ENCODE assay signal across 1 cellular context in the genomic region with DNA sequence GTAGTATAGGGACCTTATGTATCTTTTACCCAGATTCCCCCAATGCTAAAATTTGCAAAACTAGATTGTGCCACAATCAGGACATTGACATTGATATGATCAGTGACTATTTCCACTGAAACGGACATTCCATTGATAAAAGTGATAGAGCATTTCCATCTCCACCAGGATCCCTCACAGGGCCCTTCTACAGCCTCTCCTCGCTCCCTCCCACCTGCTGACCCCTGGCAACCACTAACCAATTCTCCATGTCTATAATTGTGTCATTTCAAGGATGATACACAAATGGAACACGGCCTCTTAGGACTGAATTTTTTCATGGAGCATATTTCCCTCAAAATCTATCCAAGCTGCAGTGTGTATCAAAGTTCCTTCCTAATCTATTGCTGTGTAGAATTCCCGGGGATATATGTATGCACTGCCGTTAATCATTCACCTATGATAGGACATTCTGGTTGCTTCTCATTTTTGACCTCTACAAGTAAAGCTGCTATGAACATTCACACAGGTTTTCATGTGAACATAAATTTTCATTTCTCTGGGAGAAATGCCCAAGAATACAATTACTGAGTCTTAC.
TF ChIP-seq lines count a peak whose summit lies in the region.

No MANE protein-coding gene starts in this region.

TF ChIP-seq in HepG2, 621 proteins besides CTCF, POLR2A, EP300 and RAD21 (continued from another document and continues in another):
- TF ChIP-seq SNAPC4 (CRISPR knock-in tag; IDR thresholded peaks at IDR 0.05): no peak
- 0 out of 2 replicates have a peak, but pooled peaks have one; percentile 42 for TF ChIP-seq SIN3A (IDR thresholded peaks at IDR 0.05; ENCODE audit: borderline replicate concordance, low read depth, low read length)
- no peak; the same call in 1 of the 2 replicates for TF ChIP-seq ZNF792 (CRISPR knock-in tag; IDR thresholded peaks at IDR 0.05)
- no peak for TF ChIP-seq ZNF510 (CRISPR knock-in tag; IDR thresholded peaks at IDR 0.05; ENCODE audit: low read depth)
- TF ChIP-seq, protein P1, sequence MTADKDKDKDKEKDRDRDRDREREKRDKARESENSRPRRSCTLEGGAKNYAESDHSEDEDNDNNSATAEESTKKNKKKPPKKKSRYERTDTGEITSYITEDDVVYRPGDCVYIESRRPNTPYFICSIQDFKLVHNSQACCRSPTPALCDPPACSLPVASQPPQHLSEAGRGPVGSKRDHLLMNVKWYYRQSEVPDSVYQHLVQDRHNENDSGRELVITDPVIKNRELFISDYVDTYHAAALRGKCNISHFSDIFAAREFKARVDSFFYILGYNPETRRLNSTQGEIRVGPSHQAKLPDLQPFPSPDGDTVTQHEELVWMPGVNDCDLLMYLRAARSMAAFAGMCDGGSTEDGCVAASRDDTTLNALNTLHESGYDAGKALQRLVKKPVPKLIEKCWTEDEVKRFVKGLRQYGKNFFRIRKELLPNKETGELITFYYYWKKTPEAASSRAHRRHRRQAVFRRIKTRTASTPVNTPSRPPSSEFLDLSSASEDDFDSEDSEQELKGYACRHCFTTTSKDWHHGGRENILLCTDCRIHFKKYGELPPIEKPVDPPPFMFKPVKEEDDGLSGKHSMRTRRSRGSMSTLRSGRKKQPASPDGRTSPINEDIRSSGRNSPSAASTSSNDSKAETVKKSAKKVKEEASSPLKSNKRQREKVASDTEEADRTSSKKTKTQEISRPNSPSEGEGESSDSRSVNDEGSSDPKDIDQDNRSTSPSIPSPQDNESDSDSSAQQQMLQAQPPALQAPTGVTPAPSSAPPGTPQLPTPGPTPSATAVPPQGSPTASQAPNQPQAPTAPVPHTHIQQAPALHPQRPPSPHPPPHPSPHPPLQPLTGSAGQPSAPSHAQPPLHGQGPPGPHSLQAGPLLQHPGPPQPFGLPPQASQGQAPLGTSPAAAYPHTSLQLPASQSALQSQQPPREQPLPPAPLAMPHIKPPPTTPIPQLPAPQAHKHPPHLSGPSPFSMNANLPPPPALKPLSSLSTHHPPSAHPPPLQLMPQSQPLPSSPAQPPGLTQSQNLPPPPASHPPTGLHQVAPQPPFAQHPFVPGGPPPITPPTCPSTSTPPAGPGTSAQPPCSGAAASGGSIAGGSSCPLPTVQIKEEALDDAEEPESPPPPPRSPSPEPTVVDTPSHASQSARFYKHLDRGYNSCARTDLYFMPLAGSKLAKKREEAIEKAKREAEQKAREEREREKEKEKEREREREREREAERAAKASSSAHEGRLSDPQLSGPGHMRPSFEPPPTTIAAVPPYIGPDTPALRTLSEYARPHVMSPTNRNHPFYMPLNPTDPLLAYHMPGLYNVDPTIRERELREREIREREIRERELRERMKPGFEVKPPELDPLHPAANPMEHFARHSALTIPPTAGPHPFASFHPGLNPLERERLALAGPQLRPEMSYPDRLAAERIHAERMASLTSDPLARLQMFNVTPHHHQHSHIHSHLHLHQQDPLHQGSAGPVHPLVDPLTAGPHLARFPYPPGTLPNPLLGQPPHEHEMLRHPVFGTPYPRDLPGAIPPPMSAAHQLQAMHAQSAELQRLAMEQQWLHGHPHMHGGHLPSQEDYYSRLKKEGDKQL (CRISPR knock-in tag; IDR thresholded peaks at IDR 0.05; ENCODE audit: low read depth): no peak
- TF ChIP-seq ZNF256 (CRISPR knock-in tag; conservative IDR thresholded peaks at IDR 0.05): no peak
- TF ChIP-seq SMARCC2 (IDR thresholded peaks at IDR 0.05): no peak
- TF ChIP-seq FOXK1 (CRISPR knock-in tag; IDR thresholded peaks at IDR 0.05; ENCODE audit: borderline replicate concordance, low read depth): no peak
- TF ChIP-seq YEATS4 (CRISPR knock-in tag; IDR thresholded peaks at IDR 0.05; ENCODE audit: borderline replicate concordance): no peak
- TF ChIP-seq, protein P2, sequence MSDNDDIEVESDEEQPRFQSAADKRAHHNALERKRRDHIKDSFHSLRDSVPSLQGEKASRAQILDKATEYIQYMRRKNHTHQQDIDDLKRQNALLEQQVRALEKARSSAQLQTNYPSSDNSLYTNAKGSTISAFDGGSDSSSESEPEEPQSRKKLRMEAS (IDR thresholded peaks at IDR 0.05): no peak
- TF ChIP-seq TEF (CRISPR knock-in tag; IDR thresholded peaks at IDR 0.05): no peak
- no peak for TF ChIP-seq MXD1 (CRISPR knock-in tag; IDR thresholded peaks at IDR 0.05)
- no peak for TF ChIP-seq ZNF24 (IDR thresholded peaks at IDR 0.05)
- TF ChIP-seq ZKSCAN5 (CRISPR knock-in tag; IDR thresholded peaks at IDR 0.05): no peak
- TF ChIP-seq RBAK (CRISPR knock-in tag; IDR thresholded peaks at IDR 0.05): no peak
- no peak for TF ChIP-seq PLRG1 (conservative IDR thresholded peaks at IDR 0.05)
- TF ChIP-seq, protein P3, sequence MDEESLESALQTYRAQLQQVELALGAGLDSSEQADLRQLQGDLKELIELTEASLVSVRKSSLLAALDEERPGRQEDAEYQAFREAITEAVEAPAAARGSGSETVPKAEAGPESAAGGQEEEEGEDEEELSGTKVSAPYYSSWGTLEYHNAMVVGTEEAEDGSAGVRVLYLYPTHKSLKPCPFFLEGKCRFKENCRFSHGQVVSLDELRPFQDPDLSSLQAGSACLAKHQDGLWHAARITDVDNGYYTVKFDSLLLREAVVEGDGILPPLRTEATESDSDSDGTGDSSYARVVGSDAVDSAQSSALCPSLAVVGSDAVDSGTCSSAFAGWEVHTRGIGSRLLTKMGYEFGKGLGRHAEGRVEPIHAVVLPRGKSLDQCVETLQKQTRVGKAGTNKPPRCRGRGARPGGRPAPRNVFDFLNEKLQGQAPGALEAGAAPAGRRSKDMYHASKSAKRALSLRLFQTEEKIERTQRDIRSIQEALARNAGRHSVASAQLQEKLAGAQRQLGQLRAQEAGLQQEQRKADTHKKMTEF (CRISPR knock-in tag; IDR thresholded peaks at IDR 0.05): no peak
- TF ChIP-seq MEIS1 (CRISPR knock-in tag; IDR thresholded peaks at IDR 0.05; ENCODE audit: borderline replicate concordance): 0 out of 2 replicates have a peak, but pooled peaks have one; percentile 62
- no peak for TF ChIP-seq ZNF646 (CRISPR knock-in tag; IDR thresholded peaks at IDR 0.05)
- TF ChIP-seq FOSL2 (CRISPR knock-in tag; IDR thresholded peaks at IDR 0.05): no peak
- no peak for TF ChIP-seq FLYWCH1 (CRISPR knock-in tag; IDR thresholded peaks at IDR 0.05)
- no peak for TF ChIP-seq ESRRA (CRISPR knock-in tag; IDR thresholded peaks at IDR 0.05; ENCODE audit: low read depth)
- TF ChIP-seq MLXIP (CRISPR knock-in tag; IDR thresholded peaks at IDR 0.05; ENCODE audit: borderline replicate concordance): no peak
- TF ChIP-seq GABPA (IDR thresholded peaks at IDR 0.05; ENCODE audit: low read depth, low read length): no peak
- TF ChIP-seq GABPA (CRISPR knock-in tag; IDR thresholded peaks at IDR 0.05; ENCODE audit: low read depth): no peak
- no peak for TF ChIP-seq SATB2 (CRISPR knock-in tag; IDR thresholded peaks at IDR 0.05)
- TF ChIP-seq CCDC6 (CRISPR knock-in tag; IDR thresholded peaks at IDR 0.05): no peak
- no peak for TF ChIP-seq ZNF747 (CRISPR knock-in tag; IDR thresholded peaks at IDR 0.05; ENCODE audit: borderline replicate concordance)
- no peak for TF ChIP-seq NCOA1 (CRISPR knock-in tag; IDR thresholded peaks at IDR 0.05)
- TF ChIP-seq CREM (IDR thresholded peaks at IDR 0.05): peak; percentile 41; the same call in 1 of the 2 replicates
- no peak for TF ChIP-seq CREM (CRISPR knock-in tag; IDR thresholded peaks at IDR 0.05)
- no peak for TF ChIP-seq TARDBP (CRISPR knock-in tag; IDR thresholded peaks at IDR 0.05)
- TF ChIP-seq ZNF205 (CRISPR knock-in tag; IDR thresholded peaks at IDR 0.05): no peak
